In genomic region chr3:188378786-188379185, GRCh38 we compare ENCODE assay signal across 20 cellular contexts.
DNase-seq lines count a peak whose midpoint lies in the region; ATAC-seq, FAIRE-seq and TF ChIP-seq lines count a peak whose summit lies in the region.
"Had no signal": no experiment of that assay in that cellular context is flagged by ENCODE, and none has a peak within 500 bp of the region (broad histone marks: within the 10 kb centered on the region; RNA-seq: fewer than 3 reads in every experiment).

No MANE protein-coding gene starts in this region.

- TF ChIP-seq CTCF in chondrocyte (IDR thresholded peaks at IDR 0.05), result no peak

- no peaks in the 10 kb centered on the region for H3K36me3 ChIP-seq in small intestine (ENCODE audit: control insufficient read depth in 2 of 2, insufficient read depth in 2 of 2, low read length in 2 of 2)

- H3K9me3 Mint-ChIP-seq in chondrocyte (ENCODE audit: low read depth), result peaks cover 29% of the 10 kb centered on the region
- H3K9me3 Mint-ChIP-seq in activated naive CD8-positive, alpha-beta T cell treated with anti-CD3 and anti-CD28 coated beads for 36 hours, result peaks cover 15% of the 10 kb centered on the region

- H3K4me1 ChIP-seq in small intestine (ENCODE audit: control insufficient read depth in 2 of 2, insufficient read depth in 1 of 2, low read depth in 1 of 2, low read length in 1 of 2), result no peaks in the 10 kb centered on the region
- H3K4me1 ChIP-seq: BLaER1 had no signal

- H3K27ac Mint-ChIP-seq in chondrocyte (ENCODE audit: unreplicated experiment), result peak overlapping the region; percentile 51
- no peak overlapping the region for H3K27ac Mint-ChIP-seq in activated naive CD8-positive, alpha-beta T cell treated with anti-CD3 and anti-CD28 coated beads for 36 hours
- H3K27ac Mint-ChIP-seq: CD8-positive, alpha-beta T cell; H9; HFFc6 had no signal

- FAIRE-seq in small intestine (lab: Jason Lieb, UNC), result no peak
- FAIRE-seq: G401.6, GM12892, GM19239, H1 had no signal

- H3K27ac ChIP-seq in small intestine (ENCODE audit: low read depth in 1 of 2, low read length in 1 of 2), result no peak overlapping the region
- H3K27ac ChIP-seq: BLaER1, C4-2B, GM23248 had no signal

- H3K27me3 Mint-ChIP-seq in chondrocyte (ENCODE audit: low read depth), result no peaks in the 10 kb centered on the region
- no peaks in the 10 kb centered on the region for H3K27me3 Mint-ChIP-seq in activated naive CD8-positive, alpha-beta T cell treated with anti-CD3 and anti-CD28 coated beads for 36 hours
- H3K27me3 Mint-ChIP-seq: CD4-positive, CD25-positive, alpha-beta regulatory T cell had no signal

- WGBS in small intestine, 3 donors, result 57 to 84% (median 65%) methylated on average over 4 of the region's 4 CpGs

- no peaks in the 10 kb centered on the region for H3K27me3 ChIP-seq in small intestine (ENCODE audit: control insufficient read depth in 2 of 2, insufficient read depth in 2 of 2, low read length in 2 of 2)
- H3K27me3 ChIP-seq: BLaER1 had no signal

- DNase-seq in chondrocyte (ENCODE audit: low spot score) (no peak), left colon (peak in 1 of 2 donors; percentile 15), small intestine (peak; percentile 86), cerebellar cortex (ENCODE audit: low spot score) (no peak), HPDE6-E6E7 (ENCODE audit: extremely low spot score) (no peak)
- no peak for DNase-seq in activated naive CD8-positive, alpha-beta T cell treated with anti-CD3 and anti-CD28 coated beads for 36 hours
- DNase-seq: Caco-2; CD4-positive, CD25-positive, alpha-beta regulatory T cell; CD8-positive, alpha-beta T cell; DMS153; DND-41; GM23248; H9; HFFc6 had no signal

- H3K4me1 Mint-ChIP-seq in chondrocyte (ENCODE audit: low read depth), result peaks cover 30% of the 10 kb centered on the region
- peaks cover 3% of the 10 kb centered on the region for H3K4me1 Mint-ChIP-seq in activated naive CD8-positive, alpha-beta T cell treated with anti-CD3 and anti-CD28 coated beads for 36 hours

- H3K36me3 Mint-ChIP-seq in chondrocyte (ENCODE audit: low read depth), result peaks cover 13% of the 10 kb centered on the region
- peaks cover 30% of the 10 kb centered on the region for H3K36me3 Mint-ChIP-seq in activated naive CD8-positive, alpha-beta T cell treated with anti-CD3 and anti-CD28 coated beads for 36 hours

- intact Hi-C loops in left colon (cut with DNase I, micrococcal nuclease), result no loop called here

- no peaks in the 10 kb centered on the region for H3K9me3 ChIP-seq in small intestine (ENCODE audit: control insufficient read depth, low read depth)
- H3K9me3 ChIP-seq: Caco-2 had no signal

- H3K4me3 Mint-ChIP-seq in chondrocyte (ENCODE audit: unreplicated experiment), result no peak overlapping the region
- H3K4me3 Mint-ChIP-seq in activated naive CD8-positive, alpha-beta T cell treated with anti-CD3 and anti-CD28 coated beads for 36 hours, result no peak overlapping the region
- H3K4me3 Mint-ChIP-seq: CD8-positive, alpha-beta T cell; H9; HFFc6 had no signal

- peak; percentile 90 for ATAC-seq in left colon
- ATAC-seq: CD8-positive, alpha-beta T cell had no signal

- no peak overlapping the region for H3K4me3 ChIP-seq in small intestine (ENCODE audit: low read depth in 1 of 2, low read length in 2 of 2)
- H3K4me3 ChIP-seq: BLaER1, GM23248 had no signal
